In the genomic region with DNA sequence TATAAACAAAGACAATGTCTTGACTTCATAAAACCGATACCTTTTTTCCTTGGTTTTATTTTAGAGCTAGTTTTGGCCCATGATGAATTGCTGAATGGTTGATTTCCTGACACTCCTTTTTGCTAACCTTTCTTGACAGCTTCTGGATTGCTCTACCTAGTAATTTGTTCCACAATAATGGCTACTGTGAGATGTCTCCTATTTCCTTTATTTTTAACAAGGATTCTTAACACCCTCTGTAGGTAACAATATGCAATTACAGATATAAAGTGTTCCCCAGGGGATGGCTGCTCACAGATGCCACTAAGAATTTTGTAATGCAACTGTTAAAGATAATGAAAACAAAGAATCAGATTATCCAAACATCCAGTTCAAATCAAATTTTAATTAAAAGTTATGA, we compare ENCODE assay signal across 8 cellular contexts.
A peak's percentile ranks its signal among the peaks of the same experiment; 100 is the strongest.
DNase-seq lines count a peak whose midpoint lies in the region; ATAC-seq and TF ChIP-seq lines count a peak whose summit lies in the region.

No MANE protein-coding gene starts in this region.

- peak; percentile 41 for TF ChIP-seq CTCF in Calu3 (IDR thresholded peaks at IDR 0.05; ENCODE audit: unreplicated experiment)

- H3K27ac Mint-ChIP-seq in Calu3 (ENCODE audit: unreplicated experiment): no peak overlapping the region
- no peak overlapping the region for H3K27ac Mint-ChIP-seq in stimulated activated effector memory CD8-positive, alpha-beta T cell treated with anti-CD3 and anti-CD28 coated beads, Interleukin-12 subunit alpha, Interleukin-12 subunit beta, amount 100 ng/mL, for 72 hours

- H3K9me3 Mint-ChIP-seq in Calu3 (ENCODE audit: low read depth, unreplicated experiment): no peaks in the 10 kb centered on the region
- no peaks in the 10 kb centered on the region for H3K9me3 Mint-ChIP-seq in stimulated activated effector memory CD8-positive, alpha-beta T cell treated with anti-CD3 and anti-CD28 coated beads, Interleukin-12 subunit alpha, Interleukin-12 subunit beta, amount 100 ng/mL, for 72 hours

- H3K36me3 Mint-ChIP-seq in Calu3 (ENCODE audit: insufficient read depth, unreplicated experiment): no peaks in the 10 kb centered on the region
- no peaks in the 10 kb centered on the region for H3K36me3 Mint-ChIP-seq in stimulated activated effector memory CD8-positive, alpha-beta T cell treated with anti-CD3 and anti-CD28 coated beads, Interleukin-12 subunit alpha, Interleukin-12 subunit beta, amount 100 ng/mL, for 72 hours

- H3K4me1 Mint-ChIP-seq in Calu3 (ENCODE audit: low read depth, unreplicated experiment): no peaks in the 10 kb centered on the region
- H3K4me1 Mint-ChIP-seq in stimulated activated effector memory CD8-positive, alpha-beta T cell treated with anti-CD3 and anti-CD28 coated beads, Interleukin-12 subunit alpha, Interleukin-12 subunit beta, amount 100 ng/mL, for 72 hours: no peaks in the 10 kb centered on the region

- H3K4me3 Mint-ChIP-seq in Calu3 (ENCODE audit: low read depth, unreplicated experiment): no peak overlapping the region
- H3K4me3 Mint-ChIP-seq in stimulated activated effector memory CD8-positive, alpha-beta T cell treated with anti-CD3 and anti-CD28 coated beads, Interleukin-12 subunit alpha, Interleukin-12 subunit beta, amount 100 ng/mL, for 72 hours: no peak overlapping the region

- CTCF ChIA-PET in Calu3 (lab: Charles Lee): interaction anchor here (1.0 to 2.1 kb wide), 2 partner anchors 31 to 78 kb away, joined by 7 to 9 read pairs; no protein-coding TSS in a partner anchor

- DNase-seq in Calu3 (no peak), NCI-H1092 (lab: John Stamatoyannopoulos, UW) (peak; percentile 18), SW480 (ENCODE audit: low spot score) (peak; percentile 62), left cardiac atrium (no peak), NCI-H446 treated with DMSO at 0.1 percent for 48 hours (lab: John Stamatoyannopoulos, UW) (no peak)
- no peak for DNase-seq in stimulated activated effector memory CD8-positive, alpha-beta T cell treated with anti-CD3 and anti-CD28 coated beads, Interleukin-12 subunit alpha, Interleukin-12 subunit beta, amount 100 ng/mL, for 72 hours (ENCODE audit: low spot score in 2 of 2)
- no peak for DNase-seq in stimulated activated CD4-positive, alpha-beta T cell treated with anti-CD3 and anti-CD28 coated beads, Interleukin-4, amount 100 ng/mL, for 1 hour

- peaks cover 25% of the 10 kb centered on the region for H3K27me3 Mint-ChIP-seq in Calu3 (ENCODE audit: unreplicated experiment)

- peak; percentile 51 for ATAC-seq in GM21529 (IDR thresholded peaks at IDR 0.05; ENCODE audit: unreplicated experiment)
- peak; percentile 67 for ATAC-seq in left cardiac atrium
- peak; percentile 81 for ATAC-seq in stimulated activated effector memory CD8-positive, alpha-beta T cell treated with anti-CD3 and anti-CD28 coated beads, Interleukin-12 subunit alpha, Interleukin-12 subunit beta, amount 100 ng/mL, for 72 hours

- intact Hi-C loops in Calu3 (cut with micrococcal nuclease; ENCODE audit: unreplicated experiment) (loop anchor here (1.0 to 5.0 kb wide), 4 partner anchors 79 to 580 kb away; no protein-coding TSS in a partner anchor), left cardiac atrium (cut with DNase I) (loop anchor here in 1 of 2 donors (5.0 kb wide), 1 partner anchor 80 kb away; no protein-coding TSS in a partner anchor)

- no TSS peak for BruUV-seq in Calu3 (replicated peaks; lab: Mats Ljungman, UMichigan)

Comparison
In these comparisons a context has a peak if more than half of its experiments do, and no peak if none do; other contexts are left out.
1. DNase-seq: peak in NCI-H1092 (single experiment) and SW480 (single experiment); none in Calu3 (single experiment), left cardiac atrium (single experiment), stimulated activated effector memory CD8-positive, alpha-beta T cell treated with anti-CD3 and anti-CD28 coated beads, Interleukin-12 subunit alpha, Interleukin-12 subunit beta, amount 100 ng/mL, for 72 hours (0 of 2), stimulated activated CD4-positive, alpha-beta T cell treated with anti-CD3 and anti-CD28 coated beads, Interleukin-4, amount 100 ng/mL, for 1 hour (single experiment) and NCI-H446 treated with DMSO at 0.1 percent for 48 hours (single experiment).
2. Peak in every context shown above with its lines, with median percentiles within 50 percentile points of each other: ATAC-seq.